ENCODE assay signal across 14 cellular contexts in the genomic region with DNA sequence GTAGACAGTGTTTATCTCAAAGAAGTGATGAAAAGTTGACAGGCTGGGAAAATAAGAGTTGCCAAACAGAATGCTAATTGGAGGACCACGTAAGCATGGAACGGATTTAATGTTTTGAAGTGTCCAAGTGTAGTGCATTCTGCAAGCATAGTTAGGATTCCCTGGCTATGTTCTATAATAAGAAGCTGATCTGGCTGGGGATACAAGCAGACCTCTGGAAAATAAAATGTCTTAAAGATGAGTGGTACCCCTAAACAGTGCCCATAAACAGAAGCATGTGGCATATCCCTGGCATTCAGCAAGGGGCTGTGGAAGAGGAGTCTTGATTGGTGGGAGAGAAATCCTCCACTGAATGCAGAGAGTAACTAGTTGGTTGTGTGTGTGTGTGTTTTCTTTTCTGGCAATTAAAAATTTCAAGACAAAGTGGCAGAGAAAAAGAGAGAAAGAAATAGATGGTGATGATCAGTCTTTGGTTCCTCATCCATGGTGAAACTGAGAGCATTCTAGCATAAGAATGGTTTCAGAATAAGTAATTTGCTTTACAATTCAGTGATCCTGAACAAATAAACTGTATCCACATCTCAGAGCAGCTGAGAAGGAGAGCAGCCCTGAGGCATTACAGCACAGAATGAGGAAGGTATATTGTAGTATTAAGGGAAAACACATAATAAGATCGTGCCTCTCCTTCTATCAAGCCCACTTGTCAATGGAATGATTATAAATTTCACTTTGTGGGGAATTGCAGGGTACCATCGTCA. TPM values are rescaled to one million over a fixed set of nuclear protein-coding genes. Genes with fewer than 3 reads are reported as not detected.
DNase-seq lines count a peak whose midpoint lies in the region; ATAC-seq, FAIRE-seq and TF ChIP-seq lines count a peak whose summit lies in the region.
"Had no signal": no experiment of that assay in that cellular context is flagged by ENCODE, and none has a peak within 500 bp of the region (broad histone marks: within the 10 kb centered on the region; RNA-seq: fewer than 3 reads in every experiment).

No MANE protein-coding gene starts in this region.

- no peak overlapping the region for H3K4me3 ChIP-seq in transverse colon
- H3K4me3 ChIP-seq: thyroid gland had no signal

- H3K27ac ChIP-seq in transverse colon: no peak overlapping the region
- H3K27ac ChIP-seq: thyroid gland had no signal

- H3K27me3 ChIP-seq in transverse colon: no peaks in the 10 kb centered on the region
- H3K27me3 ChIP-seq: thyroid gland had no signal

- TF ChIP-seq POLR2A in transverse colon (IDR thresholded peaks at IDR 0.05): no peak

- ATAC-seq in HG02623 (IDR thresholded peaks at IDR 0.05; ENCODE audit: unreplicated experiment): peak; percentile 78
- ATAC-seq in HG03354 (IDR thresholded peaks at IDR 0.05; ENCODE audit: poor library complexity, severe bottlenecking, unreplicated experiment): peak; percentile 94

- TF ChIP-seq EP300 in transverse colon (IDR thresholded peaks at IDR 0.05; ENCODE audit: low read depth): no peak

- no peak for DNase-seq in GM19239 (ENCODE audit: insufficient read length, low spot score)
- DNase-seq in kidney tubule cell (ENCODE audit: low spot score): peak; percentile 37
- no peak for DNase-seq in activated CD8-positive, alpha-beta memory T cell treated with anti-CD3 and anti-CD28 coated beads for 24 hours
- no peak for DNase-seq in activated CD8-positive, alpha-beta memory T cell treated with anti-CD3 and anti-CD28 coated beads, Interleukin-2, amount 50 U/mL, for 4 hours
- DNase-seq in transverse colon: no peak
- DNase-seq in OCI-M1 (lab: John Stamatoyannopoulos, UW): no peak
- DNase-seq: CD4-positive, CD25-positive, alpha-beta regulatory T cell; NCI-H2171 treated with DMSO at 0.1 percent for 48 hours; thyroid gland had no signal

- H3K4me1 ChIP-seq in transverse colon: peaks cover 0 to 4% (median 0%) of the 10 kb centered on the region in 4 donors
- H3K4me1 ChIP-seq: thyroid gland had no signal

- FAIRE-seq in GM19239 (lab: Jason Lieb, UNC): peak; percentile 49
- FAIRE-seq: H54, HTR-8/SVneo had no signal

- H3K36me3 ChIP-seq in transverse colon: no peaks in the 10 kb centered on the region
- H3K36me3 ChIP-seq: thyroid gland had no signal

- WGBS in transverse colon (ENCODE audit: low coverage in 1 of 2), 2 donors: 68 to 84% methylated on average over 4 of the region's 4 CpGs

- H3K9me3 ChIP-seq in transverse colon: no peaks in the 10 kb centered on the region
- H3K9me3 ChIP-seq: thyroid gland had no signal

- in situ Hi-C loops in transverse colon (cut with MboI; ENCODE audit: low pct_ligation_motif_present in 1 of 4, low pct_unique_long_range_greater_than_20kb in 1 of 4, low sequenced_read_pairs in 3 of 4): no loop called here

- TF ChIP-seq CTCF in transverse colon (IDR thresholded peaks at IDR 0.05): no peak

- intact Hi-C loops in transverse colon (cut with DNase I; ENCODE audit: low total_unique reads): no loop called here

RNA-seq across cellular contexts. Expression of a gene that starts 17.2 kb away (rescaled TPM):
- 1 to 10 TPM in 3 of 4 donors, not detected in 1; 2.2 to 3.3 (median 2.4) TPM for total RNA-seq in transverse colon
- total RNA-seq: CD4-positive, CD25-positive, alpha-beta regulatory T cell; lung microvascular endothelial cell; thyroid gland had no signal
